27 cellular contexts compared by ENCODE assay signal in genomic region chr13:38570706-38571105, GRCh38.
"Had no signal": no experiment of that assay in that cellular context is flagged by ENCODE, and none has a peak within 500 bp of the region (broad histone marks: within the 10 kb centered on the region; RNA-seq: fewer than 3 reads in every experiment).

No MANE protein-coding gene starts in this region.

- H3K9ac ChIP-seq: neural progenitor cell, parathyroid adenoma had no signal

- H3K4me1 ChIP-seq: left lung, lower lobe of right lung, neural progenitor cell, parathyroid adenoma, right atrium auricular region, right lobe of liver, tibial nerve, uterus had no signal

- H3K4me2 ChIP-seq: neural progenitor cell, smooth muscle cell had no signal

- H2AFZ ChIP-seq: neural progenitor cell, parathyroid adenoma had no signal

- H3K27me3 ChIP-seq: left lung, neural progenitor cell, neutrophil, right atrium auricular region, right lobe of liver, tibial nerve, uterus had no signal

- H3K27ac ChIP-seq: left lung, lower lobe of right lung, neural progenitor cell, neutrophil, parathyroid adenoma, right atrium auricular region, right lobe of liver, tibial nerve, uterus had no signal

- H3K9me3 ChIP-seq: left lung, lower lobe of right lung, neutrophil, right atrium auricular region, right lobe of liver, tibial nerve, uterus had no signal

- FAIRE-seq: islet of Langerhans, kidney had no signal

- H3K36me3 ChIP-seq: left lung, lower lobe of right lung, neural progenitor cell, neutrophil, right atrium auricular region, right lobe of liver, tibial nerve, uterus had no signal

- DNase-seq: immature natural killer cell; kidney; left colon; left lung; lower lobe of right lung; mesendoderm; naive B cell; natural killer cell; nephron progenitor cell; occipital lobe; right lobe of liver; stimulated activated CD4-positive, alpha-beta T cell treated with anti-CD3 and anti-CD28 coated beads, Interleukin-1b, Interleukin-23, amount 100 ng/mL, for 48 hours; stimulated activated CD4-positive, alpha-beta T cell treated with anti-CD3 and anti-CD28 coated beads, Interleukin-2, amount 100 ng/mL, for 48 hours; stimulated activated CD4-positive, alpha-beta T cell treated with anti-CD3 and anti-CD28 coated beads, Interleukin-4, amount 100 ng/mL, for 4 hours; stimulated activated CD8-positive, alpha-beta memory T cell treated with anti-CD3 and anti-CD28 coated beads, Interleukin-4, amount 100 ng/mL, for 48 hours; stimulated activated naive CD4-positive, alpha-beta T cell treated with Interleukin-2 at 50 U/mL for 16 hours; stimulated activated naive CD8-positive, alpha-beta T cell treated with anti-CD3 and anti-CD28 coated beads, Interleukin-15, amount 100 ng/mL, for 72 hours; substantia nigra; uterus had no signal

- H3K79me2 ChIP-seq: parathyroid adenoma had no signal

- H3K4me3 ChIP-seq: left lung, lower lobe of right lung, neural progenitor cell, right atrium auricular region, right lobe of liver, smooth muscle cell, tibial nerve, uterus had no signal

- ATAC-seq: left colon; left lung; lower lobe of right lung; natural killer cell; right lobe of liver; stimulated activated memory B cell treated with anti-CD40 and anti-IgM and Interleukin-4, amounts not matched to agents 10 μg/mL and 1 μg/mL and 100 μg/mL, for 72 hours; stimulated activated naive CD8-positive, alpha-beta T cell treated with anti-CD3 and anti-CD28 coated beads, Interleukin-15, amount 100 ng/mL, for 72 hours had no signal
